In genomic region chr6:170438402-170438753, GRCh38 we compare ENCODE assay signal across 1 cellular context.
A peak's percentile ranks its signal among the peaks of the same experiment; 100 is the strongest.
TF ChIP-seq lines count a peak whose summit lies in the region.

No MANE protein-coding gene starts in this region.

TF ChIP-seq in IMR-90, 13 proteins besides CTCF, POLR2A, EP300 and RAD21 (continued from another document):
- peak; percentile 59 for TF ChIP-seq USF2 (IDR thresholded peaks at IDR 0.05; ENCODE audit: low read depth, low read length)
- TF ChIP-seq MXI1 (IDR thresholded peaks at IDR 0.05; ENCODE audit: borderline replicate concordance, low read depth, low read length): peak; percentile 93
- peak; percentile 24; the same call in 1 of the 2 replicates for TF ChIP-seq SMC3 (IDR thresholded peaks at IDR 0.05; ENCODE audit: low read depth, low read length)
